8 cellular contexts compared by ENCODE assay signal in the genomic region with DNA sequence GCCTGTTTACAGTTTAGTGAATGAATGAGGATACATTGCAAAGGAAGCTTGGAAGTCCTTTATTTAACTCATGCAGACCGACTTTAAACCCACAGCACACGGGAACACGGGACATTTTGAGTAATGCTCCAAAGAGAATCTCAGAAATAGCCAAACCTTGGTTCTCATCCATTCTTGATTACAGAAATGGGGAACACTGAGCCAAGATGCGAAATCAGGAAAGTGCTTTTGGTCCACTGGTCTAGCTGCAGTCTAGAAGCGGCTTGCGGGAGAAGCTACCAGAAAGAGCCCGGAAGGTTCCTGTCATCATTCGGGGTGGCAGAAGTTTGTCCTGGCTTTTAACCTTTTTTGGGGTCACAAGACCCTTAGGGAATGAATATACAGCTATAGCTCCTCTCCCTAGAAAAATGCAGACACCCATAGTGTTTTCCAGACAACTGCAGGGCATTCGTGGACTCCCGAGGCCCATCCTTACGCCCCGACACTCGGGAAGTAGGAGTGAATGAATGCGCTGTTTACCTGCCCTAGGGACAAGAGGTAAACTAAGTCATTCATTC. TPM values are rescaled to one million over a fixed set of nuclear protein-coding genes. Genes with fewer than 3 reads are reported as not detected.
DNase-seq lines count a peak whose midpoint lies in the region; ATAC-seq and TF ChIP-seq lines count a peak whose summit lies in the region.

No MANE protein-coding gene starts in this region.

- DNase-seq in MM.1S (no peak), coronary artery (ENCODE audit: low spot score) (no peak), natural killer cell (no peak), DMS79 treated with DMSO at 0.1 percent for 48 hours (lab: John Stamatoyannopoulos, UW) (no peak), NCI-H187 treated with DMSO at 0.1 percent for 48 hours (lab: John Stamatoyannopoulos, UW) (no peak), pons (ENCODE audit: low spot score) (no peak), NCI-H1105 treated with DMSO at 0.1 percent for 48 hours (lab: John Stamatoyannopoulos, UW) (no peak)

- TF ChIP-seq CTCF in MM.1S (IDR thresholded peaks at IDR 0.05; ENCODE audit: low read length) (no peak), coronary artery (IDR thresholded peaks at IDR 0.05) (no peak), natural killer cell (IDR thresholded peaks at IDR 0.05) (no peak)

- peak overlapping the region; percentile 95 for H3K4me2 ChIP-seq in BLaER1
- H3K4me2 ChIP-seq in MM.1S (ENCODE audit: low read depth, low read length) = peak overlapping the region; percentile 63

- no peaks in the 10 kb centered on the region for H3K9me3 ChIP-seq in BLaER1
- H3K9me3 ChIP-seq in MM.1S (replicated peaks; ENCODE audit: insufficient read depth, low read length) = no peaks in the 10 kb centered on the region

- peaks cover 34 to 38% of the 10 kb centered on the region in 2 donors for H3K4me1 Mint-ChIP-seq in natural killer cell

- H3K36me3 Mint-ChIP-seq in natural killer cell = no peaks in the 10 kb centered on the region

- H3K9me2 ChIP-seq in MM.1S (replicated peaks; ENCODE audit: insufficient read depth, low read length) = no peaks in the 10 kb centered on the region

- H3K4me3 ChIP-seq in BLaER1 = peak overlapping the region; percentile 90
- H3K4me3 ChIP-seq in MM.1S (ENCODE audit: low read length) = peak overlapping the region; percentile 58
- H3K4me3 ChIP-seq in coronary artery = peak overlapping the region; percentile 97

- ATAC-seq in natural killer cell = no peak

- H3K27ac ChIP-seq in BLaER1 = peak overlapping the region; percentile 96
- H3K27ac ChIP-seq in MM.1S (ENCODE audit: low read length) = no peak overlapping the region
- H3K27ac ChIP-seq in coronary artery = peak overlapping the region; percentile 51 to 93

- no peaks in the 10 kb centered on the region for H3F3A ChIP-seq in MM.1S (ENCODE audit: insufficient read depth, low read length)

- H4K20me1 ChIP-seq in BLaER1 (peaks cover 37% of the 10 kb centered on the region), MM.1S (ENCODE audit: insufficient read depth, low read length) (no peaks in the 10 kb centered on the region)

- no peaks in the 10 kb centered on the region for H3K27me3 Mint-ChIP-seq in natural killer cell (ENCODE audit: low read depth in 2 of 2)

- H3K36me3 ChIP-seq in BLaER1 = no peaks in the 10 kb centered on the region
- no peaks in the 10 kb centered on the region for H3K36me3 ChIP-seq in MM.1S (replicated peaks; ENCODE audit: insufficient read depth, low read length)

- intact Hi-C loops in natural killer cell (cut with micrococcal nuclease) = no loop called here

- H3K9me3 Mint-ChIP-seq in natural killer cell = no peaks in the 10 kb centered on the region

- peaks cover 65% of the 10 kb centered on the region for H3K4me1 ChIP-seq in BLaER1
- no peaks in the 10 kb centered on the region for H3K4me1 ChIP-seq in MM.1S (ENCODE audit: low read length)

- H2AFZ ChIP-seq in MM.1S (ENCODE audit: low read length) = peak overlapping the region; percentile 87

- H3K4me3 Mint-ChIP-seq in natural killer cell = peak overlapping the region; percentile 72

- H3K9ac ChIP-seq in BLaER1 = peak overlapping the region; percentile 93
- peak overlapping the region; percentile 43; the same call in 1 of the 2 replicates for H3K9ac ChIP-seq in MM.1S (ENCODE audit: low read length)

- H3K27me3 ChIP-seq in BLaER1 = no peaks in the 10 kb centered on the region
- H3K27me3 ChIP-seq in MM.1S (replicated peaks; ENCODE audit: insufficient read depth, low read length) = peaks cover 18% of the 10 kb centered on the region

- peaks cover 7% of the 10 kb centered on the region for H3K79me2 ChIP-seq in MM.1S (ENCODE audit: low read length)

- peak overlapping the region; percentile 80 to 96 for H3K27ac Mint-ChIP-seq in natural killer cell

RNA-seq across cellular contexts. Expression of gene TMEM181, which starts 0.5 kb away (rescaled TPM):
- total RNA-seq in natural killer cell = 10 to 100 TPM; 44.8 to 60.9 (median 45.0) TPM
